ENCODE assay signal across 8 cellular contexts in genomic region chr20:58236612-58237317, GRCh38.
A peak's percentile ranks its signal among the peaks of the same experiment; 100 is the strongest.
DNase-seq lines count a peak whose midpoint lies in the region; ATAC-seq and TF ChIP-seq lines count a peak whose summit lies in the region.

No MANE protein-coding gene starts in this region.

- peak overlapping the region in 4 of 5 donors; percentile 15 to 59 (median 50) for H3K9ac ChIP-seq in subcutaneous abdominal adipose tissue (ENCODE audit: low read length in 5 of 5)

- peak; percentile 79 for ATAC-seq in GM21528 (IDR thresholded peaks at IDR 0.05; ENCODE audit: low FRiP score, unreplicated experiment)

- H3K9me3 ChIP-seq in KOPT-K1 (ENCODE audit: insufficient read depth, low read length, poor library complexity, severe bottlenecking) (no peaks in the 10 kb centered on the region), neutrophil (no peaks in the 10 kb centered on the region), subcutaneous abdominal adipose tissue (ENCODE audit: control insufficient read depth in 5 of 5, low read length in 5 of 5) (no peaks in the 10 kb centered on the region)

- H3K4me1 ChIP-seq in neutrophil (ENCODE audit: control insufficient read depth in 1 of 2, insufficient read depth in 1 of 2, low read depth in 1 of 2, low read length in 1 of 2), result peaks cover 9 to 12% of the 10 kb centered on the region in 2 experiments
- peaks cover 0 to 20% (median 11%) of the 10 kb centered on the region in 5 donors for H3K4me1 ChIP-seq in subcutaneous abdominal adipose tissue (ENCODE audit: control insufficient read depth in 5 of 5, insufficient read depth in 5 of 5, low read length in 5 of 5)

- DNase-seq in DMS114 treated with DMSO at 0.1 percent for 48 hours (lab: John Stamatoyannopoulos, UW; ENCODE audit: unreplicated experiment), result peak; percentile 60
- peak; percentile 67 to 83 for DNase-seq in SHP77 (lab: John Stamatoyannopoulos, UW)
- DNase-seq in activated gamma-delta T cell treated with anti-CD3 and anti-CD28 coated beads, Interleukin-2, amount 50 U/mL, for 16 hours (ENCODE audit: low read depth), result peak; percentile 78
- DNase-seq in germinal center (ENCODE audit: low spot score), result peak; percentile 82

- TF ChIP-seq CTCF in neutrophil (IDR thresholded peaks at IDR 0.05), result peak; percentile 95

- H3K27ac ChIP-seq in KOPT-K1 (ENCODE audit: low read depth, low read length, poor library complexity, severe bottlenecking), result peak overlapping the region; percentile 2
- H3K27ac ChIP-seq in neutrophil, result peak overlapping the region; percentile 60
- H3K27ac ChIP-seq in subcutaneous abdominal adipose tissue (ENCODE audit: low read depth, low read length), result no peak overlapping the region

- H3K4me3 ChIP-seq in neutrophil (ENCODE audit: low read depth in 1 of 2, low read length in 1 of 2) (peak overlapping the region; percentile 53 to 59), subcutaneous abdominal adipose tissue (ENCODE audit: low read depth in 1 of 5, low read length in 5 of 5) (peak overlapping the region; percentile 60 to 77 (median 62))

- H3K27me3 ChIP-seq in neutrophil (peaks cover 45% of the 10 kb centered on the region), subcutaneous abdominal adipose tissue (ENCODE audit: control insufficient read depth in 5 of 5, insufficient read depth in 4 of 5, low read length in 5 of 5) (no peaks in the 10 kb centered on the region)

- H3K36me3 ChIP-seq in KOPT-K1 (ENCODE audit: insufficient read depth, low read length) (no peaks in the 10 kb centered on the region), neutrophil (peaks cover 80% of the 10 kb centered on the region), subcutaneous abdominal adipose tissue (ENCODE audit: control insufficient read depth in 5 of 5, insufficient read depth in 5 of 5, low read length in 5 of 5) (peaks cover 4 to 27% (median 22%) of the 10 kb centered on the region in 5 donors)
